8 cellular contexts compared by ENCODE assay signal in genomic region chr3:127735767-127736693, GRCh38.
DNase-seq lines count a peak whose midpoint lies in the region; ATAC-seq lines count a peak whose summit lies in the region.

No MANE protein-coding gene starts in this region.

- DNase-seq in Karpas-422 = peak; percentile 97
- peak; percentile 55 for DNase-seq in cerebellar cortex (ENCODE audit: low spot score)
- peak; percentile 40 for DNase-seq in mucosa of gallbladder (ENCODE audit: low spot score)
- no peak for DNase-seq in NCI-H1417 treated with DMSO at 0.1 percent for 48 hours (lab: John Stamatoyannopoulos, UW)
- no peak for DNase-seq in HUDEP-2 (lab: John Stamatoyannopoulos, UW; ENCODE audit: unreplicated experiment in 76 of 76)
- no peak for DNase-seq in activated T-cell treated with anti-CD3 and anti-CD28 coated beads, Interleukin-2, amount 50 U/mL, for 48 hours

- H3K79me2 ChIP-seq in Karpas-422 (ENCODE audit: low read length) = peaks cover 47% of the 10 kb centered on the region

- H3K9me2 ChIP-seq in Karpas-422 (replicated peaks; ENCODE audit: insufficient read depth, low read length) = no peaks in the 10 kb centered on the region

- peak overlapping the region; percentile 76 for H3K4me2 ChIP-seq in Karpas-422 (ENCODE audit: low read depth, low read length, poor library complexity, severe bottlenecking)

- peak overlapping the region; percentile 91 for H3K9ac ChIP-seq in Karpas-422 (ENCODE audit: low read length)

- H3K36me3 ChIP-seq in Karpas-422 (ENCODE audit: insufficient read depth, low read length) = no peaks in the 10 kb centered on the region

- H3K4me3 ChIP-seq in GM08714 (ENCODE audit: low read length) (peak overlapping the region; percentile 92), Karpas-422 (ENCODE audit: low read length) (peak overlapping the region; percentile 70)

- H4K20me1 ChIP-seq in Karpas-422 (ENCODE audit: insufficient read depth, low read depth, low read length) = no peaks in the 10 kb centered on the region

- H3K27me3 ChIP-seq in Karpas-422 (ENCODE audit: low read length) = no peaks in the 10 kb centered on the region

- no peak overlapping the region for H2AFZ ChIP-seq in Karpas-422 (ENCODE audit: low read length)

- peak overlapping the region; percentile 98 for H3K27ac ChIP-seq in Karpas-422 (ENCODE audit: low read length)

- H3K4me1 ChIP-seq in Karpas-422 (ENCODE audit: low read length) = peaks cover 94% of the 10 kb centered on the region

- ATAC-seq in GM21526 (IDR thresholded peaks at IDR 0.05; ENCODE audit: low FRiP score, unreplicated experiment) = peak; percentile 60

- H3K9me3 ChIP-seq in Karpas-422 (ENCODE audit: low read length) = no peaks in the 10 kb centered on the region

Comparison
In these comparisons a context has a peak if more than half of its experiments do, and no peak if none do; other contexts are left out.
1. DNase-seq: peak in Karpas-422 (single experiment), cerebellar cortex (single experiment) and mucosa of gallbladder (single experiment); none in NCI-H1417 treated with DMSO at 0.1 percent for 48 hours (single experiment), HUDEP-2 (0 of 76) and activated T-cell treated with anti-CD3 and anti-CD28 coated beads, Interleukin-2, amount 50 U/mL, for 48 hours (0 of 2).